ENCODE assay signal across 1 cellular context in the genomic region with DNA sequence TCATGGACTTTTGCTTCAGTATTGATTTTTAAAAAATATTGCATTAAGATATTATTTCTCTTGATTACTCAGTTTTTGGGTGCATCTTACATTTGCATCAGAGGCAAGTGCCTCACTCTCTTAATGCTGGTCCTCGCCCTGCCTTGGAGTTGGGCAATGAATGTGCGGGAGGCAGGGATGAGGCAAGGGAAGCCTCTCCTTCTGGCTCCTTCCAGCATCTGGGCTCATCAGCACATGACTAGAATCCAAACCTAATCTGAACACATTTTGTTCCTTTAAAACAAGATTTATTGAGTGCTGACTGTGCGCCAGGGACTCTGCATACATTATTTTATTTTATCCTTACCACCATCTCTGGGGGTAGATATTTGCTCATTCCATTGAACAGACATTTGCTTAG.
TF ChIP-seq lines count a peak whose summit lies in the region.

No MANE protein-coding gene starts in this region.

TF ChIP-seq in GM23338, 12 proteins besides CTCF, POLR2A, EP300 and RAD21 (continued from another document):
- TF ChIP-seq, protein P1, sequence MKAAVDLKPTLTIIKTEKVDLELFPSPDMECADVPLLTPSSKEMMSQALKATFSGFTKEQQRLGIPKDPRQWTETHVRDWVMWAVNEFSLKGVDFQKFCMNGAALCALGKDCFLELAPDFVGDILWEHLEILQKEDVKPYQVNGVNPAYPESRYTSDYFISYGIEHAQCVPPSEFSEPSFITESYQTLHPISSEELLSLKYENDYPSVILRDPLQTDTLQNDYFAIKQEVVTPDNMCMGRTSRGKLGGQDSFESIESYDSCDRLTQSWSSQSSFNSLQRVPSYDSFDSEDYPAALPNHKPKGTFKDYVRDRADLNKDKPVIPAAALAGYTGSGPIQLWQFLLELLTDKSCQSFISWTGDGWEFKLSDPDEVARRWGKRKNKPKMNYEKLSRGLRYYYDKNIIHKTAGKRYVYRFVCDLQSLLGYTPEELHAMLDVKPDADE (IDR thresholded peaks at IDR 0.05): no peak
- TF ChIP-seq ZNF331 (CRISPR knock-in tag; IDR thresholded peaks at IDR 0.05; ENCODE audit: low read depth): no peak
- no peak for TF ChIP-seq EZH2phosphoT487 (IDR thresholded peaks at IDR 0.05; ENCODE audit: unreplicated experiment)
- no peak for TF ChIP-seq JUNB (IDR thresholded peaks at IDR 0.05; ENCODE audit: unreplicated experiment)
- TF ChIP-seq, protein P2, sequence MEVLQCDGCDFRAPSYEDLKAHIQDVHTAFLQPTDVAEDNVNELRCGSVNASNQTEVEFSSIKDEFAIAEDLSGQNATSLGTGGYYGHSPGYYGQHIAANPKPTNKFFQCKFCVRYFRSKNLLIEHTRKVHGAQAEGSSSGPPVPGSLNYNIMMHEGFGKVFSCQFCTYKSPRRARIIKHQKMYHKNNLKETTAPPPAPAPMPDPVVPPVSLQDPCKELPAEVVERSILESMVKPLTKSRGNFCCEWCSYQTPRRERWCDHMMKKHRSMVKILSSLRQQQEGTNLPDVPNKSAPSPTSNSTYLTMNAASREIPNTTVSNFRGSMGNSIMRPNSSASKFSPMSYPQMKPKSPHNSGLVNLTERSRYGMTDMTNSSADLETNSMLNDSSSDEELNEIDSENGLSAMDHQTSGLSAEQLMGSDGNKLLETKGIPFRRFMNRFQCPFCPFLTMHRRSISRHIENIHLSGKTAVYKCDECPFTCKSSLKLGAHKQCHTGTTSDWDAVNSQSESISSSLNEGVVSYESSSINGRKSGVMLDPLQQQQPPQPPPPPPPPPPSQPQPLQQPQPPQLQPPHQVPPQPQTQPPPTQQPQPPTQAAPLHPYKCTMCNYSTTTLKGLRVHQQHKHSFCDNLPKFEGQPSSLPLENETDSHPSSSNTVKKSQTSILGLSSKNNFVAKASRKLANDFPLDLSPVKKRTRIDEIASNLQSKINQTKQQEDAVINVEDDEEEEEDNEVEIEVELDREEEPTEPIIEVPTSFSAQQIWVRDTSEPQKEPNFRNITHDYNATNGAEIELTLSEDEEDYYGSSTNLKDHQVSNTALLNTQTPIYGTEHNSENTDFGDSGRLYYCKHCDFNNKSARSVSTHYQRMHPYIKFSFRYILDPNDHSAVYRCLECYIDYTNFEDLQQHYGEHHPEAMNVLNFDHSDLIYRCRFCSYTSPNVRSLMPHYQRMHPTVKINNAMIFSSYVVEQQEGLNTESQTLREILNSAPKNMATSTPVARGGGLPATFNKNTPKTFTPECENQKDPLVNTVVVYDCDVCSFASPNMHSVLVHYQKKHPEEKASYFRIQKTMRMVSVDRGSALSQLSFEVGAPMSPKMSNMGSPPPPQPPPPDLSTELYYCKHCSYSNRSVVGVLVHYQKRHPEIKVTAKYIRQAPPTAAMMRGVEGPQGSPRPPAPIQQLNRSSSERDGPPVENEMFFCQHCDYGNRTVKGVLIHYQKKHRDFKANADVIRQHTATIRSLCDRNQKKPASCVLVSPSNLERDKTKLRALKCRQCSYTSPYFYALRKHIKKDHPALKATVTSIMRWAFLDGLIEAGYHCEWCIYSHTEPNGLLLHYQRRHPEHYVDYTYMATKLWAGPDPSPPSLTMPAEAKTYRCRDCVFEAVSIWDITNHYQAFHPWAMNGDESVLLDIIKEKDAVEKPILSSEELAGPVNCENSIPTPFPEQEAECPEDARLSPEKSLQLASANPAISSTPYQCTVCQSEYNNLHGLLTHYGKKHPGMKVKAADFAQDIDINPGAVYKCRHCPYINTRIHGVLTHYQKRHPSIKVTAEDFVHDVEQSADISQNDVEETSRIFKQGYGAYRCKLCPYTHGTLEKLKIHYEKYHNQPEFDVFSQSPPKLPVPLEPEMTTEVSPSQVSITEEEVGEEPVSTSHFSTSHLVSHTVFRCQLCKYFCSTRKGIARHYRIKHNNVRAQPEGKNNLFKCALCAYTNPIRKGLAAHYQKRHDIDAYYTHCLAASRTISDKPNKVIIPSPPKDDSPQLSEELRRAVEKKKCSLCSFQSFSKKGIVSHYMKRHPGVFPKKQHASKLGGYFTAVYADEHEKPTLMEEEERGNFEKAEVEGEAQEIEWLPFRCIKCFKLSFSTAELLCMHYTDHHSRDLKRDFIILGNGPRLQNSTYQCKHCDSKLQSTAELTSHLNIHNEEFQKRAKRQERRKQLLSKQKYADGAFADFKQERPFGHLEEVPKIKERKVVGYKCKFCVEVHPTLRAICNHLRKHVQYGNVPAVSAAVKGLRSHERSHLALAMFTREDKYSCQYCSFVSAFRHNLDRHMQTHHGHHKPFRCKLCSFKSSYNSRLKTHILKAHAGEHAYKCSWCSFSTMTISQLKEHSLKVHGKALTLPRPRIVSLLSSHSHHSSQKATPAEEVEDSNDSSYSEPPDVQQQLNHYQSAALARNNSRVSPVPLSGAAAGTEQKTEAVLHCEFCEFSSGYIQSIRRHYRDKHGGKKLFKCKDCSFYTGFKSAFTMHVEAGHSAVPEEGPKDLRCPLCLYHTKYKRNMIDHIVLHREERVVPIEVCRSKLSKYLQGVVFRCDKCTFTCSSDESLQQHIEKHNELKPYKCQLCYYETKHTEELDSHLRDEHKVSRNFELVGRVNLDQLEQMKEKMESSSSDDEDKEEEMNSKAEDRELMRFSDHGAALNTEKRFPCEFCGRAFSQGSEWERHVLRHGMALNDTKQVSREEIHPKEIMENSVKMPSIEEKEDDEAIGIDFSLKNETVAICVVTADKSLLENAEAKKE (CRISPR knock-in tag; IDR thresholded peaks at IDR 0.05): no peak
- no peak for TF ChIP-seq STAT1 (IDR thresholded peaks at IDR 0.05; ENCODE audit: unreplicated experiment)
- TF ChIP-seq ZNF114 (CRISPR knock-in tag; IDR thresholded peaks at IDR 0.05): no peak
- TF ChIP-seq NANOG (IDR thresholded peaks at IDR 0.05; ENCODE audit: borderline replicate concordance): no peak
- TF ChIP-seq EZH2 (IDR thresholded peaks at IDR 0.05; ENCODE audit: low read depth, unreplicated experiment): no peak
- no peak for TF ChIP-seq POLR2AphosphoS5 (IDR thresholded peaks at IDR 0.05; ENCODE audit: low read depth)
